Comparison of ENCODE assay signal across 9 cellular contexts in genomic region chr1:158830904-158831507, GRCh38. TPM values are rescaled to one million over a fixed set of nuclear protein-coding genes. Genes with fewer than 3 reads are reported as not detected.
DNase-seq lines count a peak whose midpoint lies in the region; ATAC-seq, FAIRE-seq and TF ChIP-seq lines count a peak whose summit lies in the region.
"Had no signal": no experiment of that assay in that cellular context is flagged by ENCODE, and none has a peak within 500 bp of the region (broad histone marks: within the 10 kb centered on the region; RNA-seq: fewer than 3 reads in every experiment).

TSS of gene MNDA (plus strand) at chr1:158831351. CDS start at chr1:158842154, 10,803 bp downstream.

- H3K4me1 ChIP-seq in small intestine (ENCODE audit: control insufficient read depth in 2 of 2, insufficient read depth in 1 of 2, low read depth in 1 of 2, low read length in 1 of 2) (no peaks in the 10 kb centered on the region), transverse colon (no peaks in the 10 kb centered on the region)

- intact Hi-C loops in natural killer cell (cut with micrococcal nuclease) (no loop called here), transverse colon (cut with DNase I; ENCODE audit: low total_unique reads) (no loop called here)

- ATAC-seq in GM18870 (IDR thresholded peaks at IDR 0.05; ENCODE audit: unreplicated experiment), result peak; percentile 94
- peak; percentile 94 for ATAC-seq in HG02642 (IDR thresholded peaks at IDR 0.05; ENCODE audit: poor library complexity, unreplicated experiment)
- ATAC-seq in natural killer cell, result peak in 1 of 3 donors; percentile 43

- H3K27ac Mint-ChIP-seq in natural killer cell, result peak within 1 kb of the TSS; percentile 17 to 88
- H3K27ac Mint-ChIP-seq: activated naive CD8-positive, alpha-beta T cell treated with anti-CD3 and anti-CD28 coated beads, Interleukin-2, amount 10 ng/mL, durations not matched to agents 7 days and 5 days had no signal

- no peaks in the 10 kb centered on the region for H3K27me3 Mint-ChIP-seq in natural killer cell (ENCODE audit: low read depth in 2 of 2)
- H3K27me3 Mint-ChIP-seq: activated naive CD8-positive, alpha-beta T cell treated with anti-CD3 and anti-CD28 coated beads, Interleukin-2, amount 10 ng/mL, durations not matched to agents 7 days and 5 days had no signal

- DNase-seq in NOMO-1 treated with dmso at 0.1 percent for 144 hours (lab: John Stamatoyannopoulos, UW; ENCODE audit: unreplicated experiment) (peak; percentile 64), natural killer cell (no peak), NCI-H345 (lab: John Stamatoyannopoulos, UW) (no peak), NCI-H2196 (lab: John Stamatoyannopoulos, UW; ENCODE audit: unreplicated experiment) (no peak), small intestine (no peak), transverse colon (no peak)
- DNase-seq: activated naive CD8-positive, alpha-beta T cell treated with anti-CD3 and anti-CD28 coated beads, Interleukin-2, amount 10 ng/mL, durations not matched to agents 7 days and 5 days had no signal

- H3K27ac ChIP-seq in small intestine (ENCODE audit: low read depth in 1 of 2, low read length in 1 of 2) (no peak within 1 kb of the TSS), transverse colon (peak within 1 kb of the TSS in 2 of 4 donors; percentile 1 to 26)

- no peak for TF ChIP-seq POLR2A in transverse colon (IDR thresholded peaks at IDR 0.05)

- no peak for TF ChIP-seq EP300 in transverse colon (IDR thresholded peaks at IDR 0.05; ENCODE audit: low read depth)

- peaks cover 9% of the 10 kb centered on the region for H3K36me3 Mint-ChIP-seq in natural killer cell
- H3K36me3 Mint-ChIP-seq: activated naive CD8-positive, alpha-beta T cell treated with anti-CD3 and anti-CD28 coated beads, Interleukin-2, amount 10 ng/mL, durations not matched to agents 7 days and 5 days had no signal

- H3K4me3 Mint-ChIP-seq in natural killer cell, result no peak within 1 kb of the TSS
- H3K4me3 Mint-ChIP-seq: activated naive CD8-positive, alpha-beta T cell treated with anti-CD3 and anti-CD28 coated beads, Interleukin-2, amount 10 ng/mL, durations not matched to agents 7 days and 5 days had no signal

- TF ChIP-seq CTCF in natural killer cell (IDR thresholded peaks at IDR 0.05) (no peak), transverse colon (IDR thresholded peaks at IDR 0.05) (no peak)

- H3K4me3 ChIP-seq in small intestine (ENCODE audit: low read depth in 1 of 2, low read length in 2 of 2) (no peak within 1 kb of the TSS), transverse colon (peak within 1 kb of the TSS in 1 of 4 donors; percentile 9)

- FAIRE-seq in small intestine (lab: Jason Lieb, UNC), result no peak

- H3K9me3 ChIP-seq in small intestine (ENCODE audit: control insufficient read depth, low read depth), result no peaks in the 10 kb centered on the region
- peaks cover 0 to 6% of the 10 kb centered on the region in 2 donors for H3K9me3 ChIP-seq in transverse colon

- in situ Hi-C loops in transverse colon (cut with MboI; ENCODE audit: low pct_ligation_motif_present in 1 of 4, low pct_unique_long_range_greater_than_20kb in 1 of 4, low sequenced_read_pairs in 3 of 4), result no loop called here

- H3K27me3 ChIP-seq in small intestine (ENCODE audit: control insufficient read depth in 2 of 2, insufficient read depth in 2 of 2, low read length in 2 of 2) (no peaks in the 10 kb centered on the region), transverse colon (no peaks in the 10 kb centered on the region)

- H3K36me3 ChIP-seq in small intestine (ENCODE audit: control insufficient read depth in 2 of 2, insufficient read depth in 2 of 2, low read length in 2 of 2) (no peaks in the 10 kb centered on the region), transverse colon (no peaks in the 10 kb centered on the region)

- H3K4me1 Mint-ChIP-seq in natural killer cell, result peaks cover 10 to 26% of the 10 kb centered on the region in 2 donors
- H3K4me1 Mint-ChIP-seq: activated naive CD8-positive, alpha-beta T cell treated with anti-CD3 and anti-CD28 coated beads, Interleukin-2, amount 10 ng/mL, durations not matched to agents 7 days and 5 days had no signal

- 70 to 75% (median 73%) methylated on average over 5 of the region's 5 CpGs for WGBS in small intestine, 3 donors
- WGBS in transverse colon (ENCODE audit: low coverage in 1 of 2), 2 donors, result 64 to 72% methylated on average over 4 to 5 of the region's 5 CpGs

- H3K9me3 Mint-ChIP-seq in natural killer cell, result peaks cover 0 to 7% of the 10 kb centered on the region in 2 donors

RNA-seq across cellular contexts. Expression of gene MNDA, which starts in this region (rescaled TPM):
- total RNA-seq in natural killer cell (10 to 100 TPM in 1 of 3 donors, 1 to 10 TPM in 2; 3.3 to 14.3 (median 7.0) TPM), transverse colon (1 to 10 TPM in 2 of 4 donors, not detected in 2; 1.4 TPM)
- 1 to 10 TPM in 2 of 3 donors, under 1 TPM in 1; 0.89 to 2.2 (median 1.6) TPM for polyA plus RNA-seq in small intestine
